ENCODE assay signal across 12 cellular contexts in the genomic region with DNA sequence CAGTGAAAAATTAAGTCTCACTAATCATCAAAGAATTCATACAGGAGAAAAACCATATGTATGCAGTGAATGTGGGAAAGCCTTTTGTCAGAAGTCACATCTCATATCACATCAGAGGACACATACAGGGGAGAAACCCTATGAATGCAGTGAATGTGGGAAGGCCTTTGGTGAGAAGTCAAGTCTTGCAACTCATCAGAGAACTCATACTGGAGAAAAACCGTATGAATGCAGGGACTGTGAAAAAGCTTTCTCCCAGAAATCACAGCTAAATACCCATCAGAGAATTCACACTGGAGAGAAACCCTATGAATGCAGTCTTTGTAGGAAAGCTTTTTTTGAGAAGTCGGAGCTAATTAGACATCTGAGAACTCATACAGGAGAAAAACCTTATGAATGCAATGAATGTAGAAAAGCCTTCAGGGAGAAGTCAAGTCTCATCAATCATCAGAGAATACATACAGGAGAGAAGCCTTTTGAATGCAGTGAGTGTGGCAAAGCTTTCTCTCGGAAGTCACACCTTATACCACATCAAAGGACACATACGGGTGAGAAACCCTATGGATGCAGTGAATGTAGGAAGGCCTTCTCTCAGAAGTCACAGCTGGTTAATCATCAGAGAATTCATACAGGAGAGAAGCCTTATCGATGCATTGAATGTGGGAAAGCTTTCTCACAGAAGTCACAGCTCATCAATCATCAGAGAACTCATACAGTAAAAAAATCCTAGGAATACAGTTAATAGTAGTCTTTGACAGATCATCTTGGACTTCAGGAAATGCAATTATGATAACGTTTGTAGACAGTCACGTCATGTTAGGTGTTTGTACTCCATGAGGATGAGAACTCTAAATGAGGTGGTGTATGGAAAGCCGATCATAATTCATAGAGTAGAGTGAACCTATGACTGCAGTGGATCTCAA. TPM values are rescaled to one million over a fixed set of nuclear protein-coding genes. Genes with fewer than 3 reads are reported as not detected.
DNase-seq lines count a peak whose midpoint lies in the region; ATAC-seq, FAIRE-seq and TF ChIP-seq lines count a peak whose summit lies in the region.
"Had no signal": no experiment of that assay in that cellular context is flagged by ENCODE, and none has a peak within 500 bp of the region (broad histone marks: within the 10 kb centered on the region; RNA-seq: fewer than 3 reads in every experiment).

No MANE protein-coding gene starts in this region.

- TF ChIP-seq EP300 in ovary (IDR thresholded peaks at IDR 0.05): no peak

- no peaks in the 10 kb centered on the region for H3K27me3 Mint-ChIP-seq in CD4-positive, CD25-positive, alpha-beta regulatory T cell

- no peak overlapping the region for H2AFZ ChIP-seq in HCT116 (ENCODE audit: low read depth, low read length, poor library complexity, severe bottlenecking)
- no peak overlapping the region for H2AFZ ChIP-seq in mesenchymal stem cell (ENCODE audit: low read depth, low read length)

- no peak overlapping the region for H2BK5ac ChIP-seq in mesenchymal stem cell (ENCODE audit: low read depth, low read length, poor library complexity, severe bottlenecking)

- H2BK120ac ChIP-seq in mesenchymal stem cell (ENCODE audit: low read depth, low read length): no peak overlapping the region

- H3K27ac ChIP-seq in CD4-positive, CD25-positive, alpha-beta regulatory T cell (ENCODE audit: insufficient read depth, low read length, poor library complexity, severe bottlenecking): no peak overlapping the region
- H3K27ac ChIP-seq in HCT116 (ENCODE audit: low read depth, low read length): no peak overlapping the region
- no peak overlapping the region for H3K27ac ChIP-seq in mesenchymal stem cell (ENCODE audit: low read length, poor library complexity, severe bottlenecking)
- no peak overlapping the region for H3K27ac ChIP-seq in ovary

- H3K4me1 ChIP-seq in CD4-positive, CD25-positive, alpha-beta regulatory T cell (ENCODE audit: control insufficient read depth, insufficient read depth, low read length, poor library complexity, severe bottlenecking): no peaks in the 10 kb centered on the region
- H3K4me1 ChIP-seq in HCT116 (ENCODE audit: control insufficient read depth in 1 of 2, insufficient read depth in 2 of 2, low read length in 2 of 2) (no peaks in the 10 kb centered on the region), mesenchymal stem cell (ENCODE audit: control insufficient read depth, insufficient read depth, low read depth, low read length) (no peaks in the 10 kb centered on the region), ovary (ENCODE audit: insufficient read depth) (no peaks in the 10 kb centered on the region)

- no peak for FAIRE-seq in D721Med (lab: Jason Lieb, UNC)

- RAD21 ChIA-PET in HCT116 (lab: Charles Lee; ENCODE audit: low non-redundant PET in 1 of 2, low total read pairs in 2 of 2, uncharacterized antibody in 2 of 2, unreplicated experiment in 2 of 2): no interaction called here

- H3K4me2 ChIP-seq in HCT116 (ENCODE audit: low read length) (no peak overlapping the region), mesenchymal stem cell (ENCODE audit: low read length, poor library complexity, severe bottlenecking) (no peak overlapping the region)

- H3K4me3 ChIP-seq in CD4-positive, CD25-positive, alpha-beta regulatory T cell (ENCODE audit: low read depth, low read length): peak overlapping the region; percentile 9
- H3K4me3 ChIP-seq in HCT116 (replicated peaks in 1 of 2; ENCODE audit: low read depth in 1 of 2, low read length in 2 of 2) (no peak overlapping the region), mesenchymal stem cell (ENCODE audit: insufficient read depth in 1 of 2, low read depth in 1 of 2, low read length in 2 of 2) (peak overlapping the region in 1 of 2 experiments; percentile 61), ovary (no peak overlapping the region)

- H3K79me2 ChIP-seq in HCT116 (ENCODE audit: insufficient read depth, low read length): no peaks in the 10 kb centered on the region

- TF ChIP-seq POLR2A in HCT116 (IDR thresholded peaks at IDR 0.05; ENCODE audit: borderline replicate concordance, extremely low read depth, insufficient read depth, insufficient read length) (no peak), ovary (IDR thresholded peaks at IDR 0.05) (no peak)

- no peak overlapping the region for H3K4ac ChIP-seq in mesenchymal stem cell (ENCODE audit: low read depth in 1 of 2, low read length in 2 of 2)

- H2BK15ac ChIP-seq in mesenchymal stem cell (ENCODE audit: low read depth, poor library complexity, severe bottlenecking): no peak overlapping the region

- H3K9me3 Mint-ChIP-seq in CD4-positive, CD25-positive, alpha-beta regulatory T cell: peaks cover 0 to 70% (median 35%) of the 10 kb centered on the region in 7 donors

- no peak for TF ChIP-seq RAD21 in HCT116 (IDR thresholded peaks at IDR 0.05; ENCODE audit: low read depth)

- H3K36me3 Mint-ChIP-seq in CD4-positive, CD25-positive, alpha-beta regulatory T cell: peaks cover 24% of the 10 kb centered on the region

- TF ChIP-seq CTCF in HCT116 (IDR thresholded peaks at IDR 0.05 in 2 of 3, conservative IDR thresholded peaks at IDR 0.05 in 1 of 3; ENCODE audit: borderline replicate concordance in 1 of 3, insufficient read depth in 1 of 3, low read depth in 2 of 3, low read length in 2 of 3): no peak
- TF ChIP-seq CTCF in D721Med (IDR thresholded peaks at IDR 0.05; ENCODE audit: insufficient read depth, missing control alignments): no peak
- TF ChIP-seq CTCF in ovary (IDR thresholded peaks at IDR 0.05): no peak

- H3K27me3 ChIP-seq in CD4-positive, CD25-positive, alpha-beta regulatory T cell (ENCODE audit: control insufficient read depth, insufficient read depth, low read length): no peaks in the 10 kb centered on the region
- no peaks in the 10 kb centered on the region for H3K27me3 ChIP-seq in HCT116 (ENCODE audit: insufficient read depth, low read length)
- H3K27me3 ChIP-seq in mesenchymal stem cell (ENCODE audit: control insufficient read depth in 1 of 2, insufficient read depth in 1 of 2, low read length in 2 of 2): no peaks in the 10 kb centered on the region
- no peaks in the 10 kb centered on the region for H3K27me3 ChIP-seq in ovary

- H3K9ac ChIP-seq in HCT116 (ENCODE audit: low read length) (no peak overlapping the region), mesenchymal stem cell (ENCODE audit: low read length) (no peak overlapping the region)

- peaks cover 22% of the 10 kb centered on the region for H3K36me3 ChIP-seq in CD4-positive, CD25-positive, alpha-beta regulatory T cell (ENCODE audit: control insufficient read depth, insufficient read depth, low read length)
- H3K36me3 ChIP-seq in HCT116 (ENCODE audit: control insufficient read depth in 1 of 2, insufficient read depth in 2 of 2, low read length in 2 of 2) (peaks cover 0 to 15% of the 10 kb centered on the region in 2 experiments; a peak in 3 of 4 replicates), mesenchymal stem cell (ENCODE audit: control insufficient read depth in 1 of 2, insufficient read depth in 2 of 2, low read depth in 1 of 2, low read length in 2 of 2) (peaks cover 22 to 80% of the 10 kb centered on the region in 2 experiments), ovary (no peaks in the 10 kb centered on the region)

- no peak overlapping the region for H2AK5ac ChIP-seq in mesenchymal stem cell (ENCODE audit: low read length, severe bottlenecking)

- intact Hi-C loops in HCT116 (cut with micrococcal nuclease): no loop called here
- intact Hi-C loops in ovary (cut with DNase I): no loop called here

- H3K4me1 Mint-ChIP-seq in CD4-positive, CD25-positive, alpha-beta regulatory T cell: no peaks in the 10 kb centered on the region
- H3K4me1 Mint-ChIP-seq: natural killer cell had no signal

- H4K8ac ChIP-seq in mesenchymal stem cell (ENCODE audit: low read length): no peak overlapping the region

- 100% methylated on average over 6 of the region's 8 CpGs for WGBS in mesenchymal stem cell
- 95 to 97% (median 97%) methylated on average over 8 of the region's 8 CpGs for WGBS in ovary, 3 donors

- ATAC-seq in CD4-positive, CD25-positive, alpha-beta regulatory T cell (ENCODE audit: low read depth in 2 of 2): no peak
- ATAC-seq in HCT116: no peak
- ATAC-seq: natural killer cell; stimulated activated naive CD8-positive, alpha-beta T cell treated with anti-CD3 and anti-CD28 coated beads, Interleukin-15, Interleukin-2, amounts not matched to agents 100 U/mL and 50 U/mL, for 24 hours had no signal

- no peak overlapping the region for H3K18ac ChIP-seq in mesenchymal stem cell (ENCODE audit: low read depth in 1 of 2, low read length in 2 of 2)

- no TSS peak for BruUV-seq in HCT116 (replicated peaks; lab: Mats Ljungman, UMichigan)

- H3K79me1 ChIP-seq in mesenchymal stem cell (replicated peaks; ENCODE audit: low read length, poor library complexity, severe bottlenecking): peaks cover 3% of the 10 kb centered on the region

- H3K23ac ChIP-seq in mesenchymal stem cell (ENCODE audit: low read length in 2 of 2): no peak overlapping the region

- no peak overlapping the region for H2BK12ac ChIP-seq in mesenchymal stem cell (ENCODE audit: low read length in 2 of 2)

- H3K4me3 Mint-ChIP-seq in CD4-positive, CD25-positive, alpha-beta regulatory T cell: no peak overlapping the region

- peaks cover 85 to 92% of the 10 kb centered on the region in 2 experiments for H3K9me3 ChIP-seq in CD4-positive, CD25-positive, alpha-beta regulatory T cell (ENCODE audit: control insufficient read depth in 2 of 2, low read length in 2 of 2)
- peaks cover 59 to 80% of the 10 kb centered on the region in 2 experiments for H3K9me3 ChIP-seq in HCT116 (ENCODE audit: control insufficient read depth in 1 of 2, insufficient read depth in 1 of 2, low read depth in 1 of 2, low read length in 2 of 2)
- H3K9me3 ChIP-seq in mesenchymal stem cell (ENCODE audit: control insufficient read depth, low read length): peaks cover 98% of the 10 kb centered on the region
- peaks cover 30 to 49% of the 10 kb centered on the region in 2 donors for H3K9me3 ChIP-seq in ovary

- no peaks in the 10 kb centered on the region for H4K20me1 ChIP-seq in HCT116 (ENCODE audit: insufficient read depth)

- no peak overlapping the region for H3K14ac ChIP-seq in mesenchymal stem cell (ENCODE audit: low read length in 2 of 2)

- POLR2A ChIA-PET in HCT116 (lab: Charles Lee): no interaction called here

- no peaks in the 10 kb centered on the region for H3K9me2 ChIP-seq in HCT116 (ENCODE audit: insufficient read depth)

- CTCF ChIA-PET in HCT116 (lab: Charles Lee): no interaction called here

- peak in 1 of 3 donors; percentile 21 for DNase-seq in CD4-positive, CD25-positive, alpha-beta regulatory T cell
- no peak for DNase-seq in HCT116 (ENCODE audit: low read depth, low spot score)
- peak; percentile 7 for DNase-seq in astrocyte of the hippocampus (ENCODE audit: low read depth, low spot score)
- DNase-seq in mesenchymal stem cell: peak; percentile 19
- DNase-seq in D721Med (ENCODE audit: insufficient read length, low spot score): no peak
- DNase-seq in inferior parietal cortex (ENCODE audit: extremely low spot score): no peak
- DNase-seq in ovary: no peak
- DNase-seq in hippocampal formation (lab: John Stamatoyannopoulos, UW): no peak
- DNase-seq: hypothalamus; natural killer cell; NCI-H2081 treated with DMSO at 0.1 percent for 48 hours; stimulated activated naive CD8-positive, alpha-beta T cell treated with anti-CD3 and anti-CD28 coated beads, Interleukin-15, Interleukin-2, amounts not matched to agents 100 U/mL and 50 U/mL, for 24 hours had no signal

- H4K91ac ChIP-seq in mesenchymal stem cell (ENCODE audit: low read length): no peak overlapping the region

- H3K27ac Mint-ChIP-seq in CD4-positive, CD25-positive, alpha-beta regulatory T cell: no peak overlapping the region

RNA-seq across cellular contexts. Expression of a gene that starts 21.2 kb away (rescaled TPM):
- 20.2 TPM for total RNA-seq in CD4-positive, CD25-positive, alpha-beta regulatory T cell
- 10 to 100 TPM; 11.6 to 16.5 (median 14.0) TPM for polyA plus RNA-seq in CD4-positive, CD25-positive, alpha-beta regulatory T cell
- 9.8 TPM for total RNA-seq in HCT116 (2021; ENCODE audit: unreplicated experiment)
- 4.4 and 8.0 TPM in 2 replicates for polyA plus RNA-seq in HCT116 (2012)
- 14.9 TPM for polyA plus RNA-seq in mesenchymal stem cell (2013, experiment 1 of 2)
- polyA plus RNA-seq in mesenchymal stem cell (2013, experiment 2 of 2): 13.9 TPM
- 10 to 100 TPM; 19.1 to 41.4 (median 32.8) TPM for total RNA-seq in ovary
- 10 to 100 TPM; 15.3 to 21.0 TPM for polyA plus RNA-seq in ovary

RNA-seq across cellular contexts. Expression of a gene that starts 22.3 kb away (rescaled TPM):
- 12.7 TPM for total RNA-seq in CD4-positive, CD25-positive, alpha-beta regulatory T cell
- 10 to 100 TPM; 26.0 to 31.7 (median 28.1) TPM for polyA plus RNA-seq in CD4-positive, CD25-positive, alpha-beta regulatory T cell
- total RNA-seq in HCT116 (2021; ENCODE audit: unreplicated experiment) (not detected), ovary (10 to 100 TPM; 17.8 to 26.3 (median 19.9) TPM)
- not detected in 2 replicates for polyA plus RNA-seq in HCT116 (2012)
- 8.2 TPM for polyA plus RNA-seq in mesenchymal stem cell (2013, experiment 1 of 2)
- 8.0 TPM for polyA plus RNA-seq in mesenchymal stem cell (2013, experiment 2 of 2)
- polyA plus RNA-seq in ovary: 10 to 100 TPM; 21.1 to 21.5 TPM

Comparison
In these comparisons a context has a peak if more than half of its experiments do, and no peak if none do; other contexts are left out.
1. DNase-seq: peak in astrocyte of the hippocampus (single experiment) and mesenchymal stem cell (single experiment); none in HCT116 (single experiment), D721Med (single experiment), inferior parietal cortex (single experiment), ovary (0 of 5) and hippocampal formation (0 of 2).
2. RNA of a gene that starts 22.3 kb away (total RNA-seq): 17.8 to 26.3 TPM in ovary and 12.7 TPM in CD4-positive, CD25-positive, alpha-beta regulatory T cell (single experiment); not detected in HCT116 (single experiment); every median in the first group is over 10 times any median in the second.